In the genomic region with DNA sequence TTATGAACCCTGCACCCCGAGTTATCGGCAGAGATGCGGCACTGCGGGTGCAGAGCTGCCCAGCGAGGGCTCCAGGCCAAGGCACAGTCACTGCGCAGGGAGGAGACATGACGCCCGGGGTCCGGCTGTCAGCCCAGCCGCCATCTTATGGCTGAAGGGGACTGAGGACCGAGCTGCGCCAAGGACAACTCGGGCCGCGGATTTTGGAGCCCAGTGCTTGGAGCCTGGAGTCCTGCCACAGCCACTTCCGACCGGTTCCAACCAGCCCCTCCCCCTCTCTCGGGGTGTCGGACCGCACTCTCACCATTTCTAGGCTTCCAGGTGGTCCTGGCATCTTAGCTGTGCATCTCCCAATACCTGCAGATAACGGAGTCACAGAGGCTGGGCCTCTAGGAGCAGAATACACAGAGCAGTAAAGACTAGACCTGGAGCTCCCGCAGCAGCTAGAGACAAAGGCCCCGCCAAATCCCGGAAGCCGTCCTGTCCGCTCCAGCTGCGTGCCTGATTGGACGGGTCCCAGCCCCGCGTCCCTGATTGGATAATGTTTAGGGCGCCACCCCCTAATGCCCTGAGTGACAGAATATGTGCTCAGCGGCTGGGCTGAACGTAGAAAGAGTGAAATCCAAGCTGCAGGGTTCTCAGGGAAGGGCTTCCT, we compare ENCODE assay signal across 8 cellular contexts. TPM values are rescaled to one million over a fixed set of nuclear protein-coding genes. Genes with fewer than 3 reads are reported as not detected.
A peak's percentile ranks its signal among the peaks of the same experiment; 100 is the strongest.
DNase-seq lines count a peak whose midpoint lies in the region; ATAC-seq, FAIRE-seq and TF ChIP-seq lines count a peak whose summit lies in the region.

A gene (minus strand): TSS at position 451 of the 655 bp plus-strand sequence. CDS start 117 bp downstream, at position 334.

- H3K36me3 ChIP-seq in kidney (ENCODE audit: control insufficient read depth in 1 of 2, insufficient read depth in 2 of 2, low read length in 2 of 2): no peaks in the 10 kb centered on the region

- DNase-seq in AG08395 (ENCODE audit: low spot score) (peak; percentile 95), NCI-H2196 treated with DMSO at 0.1 percent for 48 hours (lab: John Stamatoyannopoulos, UW; ENCODE audit: unreplicated experiment) (peak; percentile 92), cerebellar cortex (ENCODE audit: low spot score) (peak; percentile 99), kidney (peak; percentile 98)
- peak; percentile 83 to 87 for DNase-seq in stimulated activated CD4-positive, alpha-beta T cell treated with anti-CD3 and anti-CD28 coated beads, Interleukin-15, amount 100 ng/mL, for 48 hours (ENCODE audit: low read depth in 2 of 2)

- peak within 1 kb of the TSS; percentile 91 to 97 for H3K4me3 ChIP-seq in kidney (ENCODE audit: low read length in 2 of 2)

- FAIRE-seq in kidney (lab: Jason Lieb, UNC): peak; percentile 98

- intact Hi-C loops in kidney (cut with DNase I): no loop called here

- no peak for TF ChIP-seq CTCF in kidney (IDR thresholded peaks at IDR 0.05; ENCODE audit: borderline replicate concordance, extremely low read depth, insufficient read depth)

- H3K4me1 ChIP-seq in kidney (ENCODE audit: control insufficient read depth in 1 of 2, insufficient read depth in 1 of 2, low read depth in 1 of 2, low read length in 2 of 2): no peaks in the 10 kb centered on the region

- H3K27ac ChIP-seq in kidney (ENCODE audit: low read depth in 2 of 2, low read length in 2 of 2): peak within 1 kb of the TSS; percentile 77 to 90

- peak within 1 kb of the TSS; percentile 76 to 95 for H3K9ac ChIP-seq in kidney (ENCODE audit: low read length in 2 of 2)

- H3K9me3 ChIP-seq in kidney (ENCODE audit: control insufficient read depth in 1 of 2, low read length in 2 of 2): no peaks in the 10 kb centered on the region

- ATAC-seq in GM18873 (IDR thresholded peaks at IDR 0.05; ENCODE audit: low FRiP score, unreplicated experiment) (peak; percentile 100), HG03135 (IDR thresholded peaks at IDR 0.05; ENCODE audit: unreplicated experiment) (peak; percentile 99)
- ATAC-seq in activated CD4-positive, CD25-positive, alpha-beta regulatory T cell treated with anti-CD3 and anti-CD28 coated beads, Interleukin-2, amount 50 U/mL, for 24 hours: peak; percentile 99

RNA-seq across cellular contexts. Expression of the gene that starts here (rescaled TPM):
- total RNA-seq in kidney: 20.7 TPM
- polyA plus RNA-seq in kidney (ENCODE audit: insufficient read depth, low read depth, low replicate concordance): 7.3 TPM

Comparison
In these comparisons a context has a peak if more than half of its experiments do, and no peak if none do; other contexts are left out.
1. Peak in every context shown above with its lines: DNase-seq, ATAC-seq, H3K4me3 ChIP-seq and H3K27ac ChIP-seq.